1 cellular context compared by ENCODE assay signal in genomic region chr20:21052241-21052640, GRCh38.
TF ChIP-seq lines count a peak whose summit lies in the region.

No MANE protein-coding gene starts in this region.

TF ChIP-seq in WTC11, 78 proteins besides CTCF, POLR2A, EP300 and RAD21:
- TF ChIP-seq SOX15 (CRISPR knock-in tag; IDR thresholded peaks at IDR 0.05): no peak
- TF ChIP-seq NR3C1 (CRISPR knock-in tag; conservative IDR thresholded peaks at IDR 0.05; ENCODE audit: low read depth): no peak
- no peak for TF ChIP-seq ATF1 (CRISPR knock-in tag; IDR thresholded peaks at IDR 0.05)
- no peak for TF ChIP-seq SP1 (CRISPR knock-in tag; conservative IDR thresholded peaks at IDR 0.05)
- no peak for TF ChIP-seq ZSCAN18 (CRISPR knock-in tag; IDR thresholded peaks at IDR 0.05)
- TF ChIP-seq TP53 (CRISPR knock-in tag; IDR thresholded peaks at IDR 0.05): no peak
- no peak for TF ChIP-seq TEAD4 (CRISPR knock-in tag; IDR thresholded peaks at IDR 0.05)
- TF ChIP-seq FOXK1 (CRISPR knock-in tag; IDR thresholded peaks at IDR 0.05): no peak
- no peak for TF ChIP-seq ZNF263 (CRISPR knock-in tag; IDR thresholded peaks at IDR 0.05; ENCODE audit: low read depth)
- no peak for TF ChIP-seq ZNF396 (CRISPR knock-in tag; IDR thresholded peaks at IDR 0.05; ENCODE audit: borderline replicate concordance)
- no peak for TF ChIP-seq NFE2L1 (CRISPR knock-in tag; IDR thresholded peaks at IDR 0.05)
- no peak for TF ChIP-seq FOXP1 (CRISPR knock-in tag; IDR thresholded peaks at IDR 0.05; ENCODE audit: borderline replicate concordance)
- TF ChIP-seq FOXJ3 (CRISPR knock-in tag; IDR thresholded peaks at IDR 0.05; ENCODE audit: borderline replicate concordance): no peak
- no peak for TF ChIP-seq MLX (CRISPR knock-in tag; IDR thresholded peaks at IDR 0.05)
- no peak for TF ChIP-seq ETV6 (CRISPR knock-in tag; IDR thresholded peaks at IDR 0.05)
- TF ChIP-seq GABPB1 (CRISPR knock-in tag; IDR thresholded peaks at IDR 0.05): no peak
